ENCODE assay signal across 8 cellular contexts in the genomic region with DNA sequence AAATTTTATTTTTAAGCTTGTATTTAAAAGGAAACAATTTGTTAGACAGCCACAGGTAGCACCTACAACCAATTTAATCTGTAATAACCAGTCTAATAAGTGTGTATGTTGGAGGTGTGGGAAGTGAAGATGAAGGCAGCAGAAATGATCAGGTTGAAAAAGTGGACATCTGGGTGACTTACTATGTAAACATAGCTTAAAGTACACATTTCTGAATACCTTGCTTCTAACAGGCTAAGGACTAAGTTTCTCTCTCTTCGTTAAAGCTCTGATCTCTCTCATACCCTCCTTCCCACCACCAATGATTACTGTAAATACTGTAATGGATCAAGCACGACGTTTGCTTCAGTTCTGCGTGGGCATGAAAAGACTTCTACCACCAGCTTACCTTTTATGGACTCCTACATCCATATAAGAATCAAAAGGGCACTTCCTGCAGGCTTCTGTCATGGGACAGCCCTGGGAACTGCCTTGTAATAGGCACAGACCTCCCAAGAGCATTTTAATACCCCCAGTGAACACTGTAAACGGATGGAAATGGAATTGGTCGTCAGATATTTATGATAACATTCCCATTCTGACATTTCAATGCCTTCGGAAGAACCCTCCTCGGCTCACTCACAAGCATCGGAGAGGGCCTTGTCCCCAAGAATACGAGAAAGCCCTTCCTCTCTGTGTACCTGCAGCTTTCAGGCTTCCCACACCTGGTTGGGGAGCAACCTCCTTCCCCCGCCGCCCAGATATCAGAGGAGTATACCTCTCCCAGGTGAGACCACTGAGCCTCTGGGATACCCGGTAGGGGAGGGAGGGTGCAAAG. TPM values are rescaled to one million over a fixed set of nuclear protein-coding genes. Genes with fewer than 3 reads are reported as not detected.
A peak's percentile ranks its signal among the peaks of the same experiment; 100 is the strongest.
DNase-seq lines count a peak whose midpoint lies in the region; ATAC-seq and TF ChIP-seq lines count a peak whose summit lies in the region.

No MANE protein-coding gene starts in this region.

- H3K36me3 ChIP-seq in heart left ventricle (peaks cover 0 to 34% (median 19%) of the 10 kb centered on the region in 9 donors), OCI-LY3 (replicated peaks; ENCODE audit: low read depth, low read length) (peaks cover 7% of the 10 kb centered on the region), muscle layer of colon (ENCODE audit: insufficient read depth, low read length) (peaks cover 6% of the 10 kb centered on the region)

- ATAC-seq in heart left ventricle: no peak
- no peak for ATAC-seq in left cardiac atrium
- no peak for ATAC-seq in HG02678 (IDR thresholded peaks at IDR 0.05; ENCODE audit: unreplicated experiment)
- no peak for ATAC-seq in HG03025 (IDR thresholded peaks at IDR 0.05; ENCODE audit: low FRiP score, unreplicated experiment)

- no peaks in the 10 kb centered on the region for H3K9me3 ChIP-seq in heart left ventricle
- H3K9me3 ChIP-seq in OCI-LY3 (ENCODE audit: insufficient read depth, low read length): no peaks in the 10 kb centered on the region
- H3K9me3 ChIP-seq in muscle layer of colon (ENCODE audit: low read length): no peaks in the 10 kb centered on the region

- no peak for TF ChIP-seq CTCF in heart left ventricle (IDR thresholded peaks at IDR 0.05)
- TF ChIP-seq CTCF in OCI-LY3 (IDR thresholded peaks at IDR 0.05; ENCODE audit: low read depth, low read length): no peak

- no peaks in the 10 kb centered on the region for H4K20me1 ChIP-seq in OCI-LY3 (ENCODE audit: insufficient read depth, low read length)

- H3K79me2 ChIP-seq in OCI-LY3 (ENCODE audit: low read length): peaks cover 38% of the 10 kb centered on the region

- H3K4me2 ChIP-seq in OCI-LY3 (ENCODE audit: low read length): peak overlapping the region; percentile 99

- H3K4me1 ChIP-seq in heart left ventricle (peaks cover 0 to 25% (median 15%) of the 10 kb centered on the region in 12 donors), OCI-LY3 (ENCODE audit: low read length) (peaks cover 12% of the 10 kb centered on the region), muscle layer of colon (ENCODE audit: insufficient read depth, low read length) (peaks cover 15% of the 10 kb centered on the region)

- intact Hi-C loops in heart left ventricle (cut with DNase I) (no loop called here), left cardiac atrium (cut with DNase I) (no loop called here)

- H3K9ac ChIP-seq in OCI-LY3 (ENCODE audit: low read length) (peak overlapping the region; percentile 81), muscle layer of colon (ENCODE audit: low read length) (peak overlapping the region; percentile 96)

- H2AFZ ChIP-seq in OCI-LY3 (ENCODE audit: low read depth, low read length): peak overlapping the region; percentile 69; the same call in 1 of the 2 replicates

- no peak for TF ChIP-seq POLR2A in heart left ventricle (IDR thresholded peaks at IDR 0.05)

- H3K27ac ChIP-seq in heart left ventricle (peak overlapping the region in 11 of 12 donors; percentile 44 to 89 (median 79)), OCI-LY3 (ENCODE audit: low read length) (peak overlapping the region; percentile 75; the same call in 1 of the 2 replicates), muscle layer of colon (ENCODE audit: low read depth, low read length) (peak overlapping the region; percentile 79)

- WGBS in heart left ventricle, 4 donors: 3 to 8% (median 5%) methylated on average over 12 to 13 of the region's 13 CpGs

- H3K4me3 ChIP-seq in heart left ventricle (peak overlapping the region; percentile 61 to 98 (median 85)), OCI-LY3 (ENCODE audit: low read length) (peak overlapping the region; percentile 92), muscle layer of colon (ENCODE audit: low read depth in 1 of 2, low read length in 2 of 2) (peak overlapping the region; percentile 90 to 100)

- no peaks in the 10 kb centered on the region for H3K27me3 ChIP-seq in heart left ventricle
- H3K27me3 ChIP-seq in OCI-LY3 (ENCODE audit: low read depth, low read length): no peaks in the 10 kb centered on the region
- H3K27me3 ChIP-seq in muscle layer of colon (ENCODE audit: control insufficient read depth in 1 of 2, insufficient read depth in 2 of 2, low read length in 2 of 2): no peaks in the 10 kb centered on the region

- DNase-seq in heart left ventricle: no peak
- DNase-seq in left cardiac atrium: no peak
- DNase-seq in dermis blood vessel endothelial cell: peak; percentile 27
- no peak for DNase-seq in NCI-H1694 (lab: John Stamatoyannopoulos, UW)

RNA-seq across cellular contexts. Expression of gene CCDC43, which starts 0.7 kb away (rescaled TPM):
- 10 to 100 TPM; 19.0 to 32.9 (median 29.0) TPM for total RNA-seq in heart left ventricle
- polyA plus RNA-seq in heart left ventricle: 10 to 100 TPM; 20.9 to 21.8 TPM
- total RNA-seq in left cardiac atrium: 10 to 100 TPM; 20.3 to 23.7 TPM
- 40.2 and 45.5 TPM in 2 replicates for total RNA-seq in dermis blood vessel endothelial cell

RNA-seq across cellular contexts. Expression of gene DBF4B, which starts 19.6 kb away (rescaled TPM):
- total RNA-seq in heart left ventricle: 1 to 10 TPM; 1.4 to 5.3 (median 4.2) TPM
- 1 to 10 TPM; 3.4 to 3.8 TPM for polyA plus RNA-seq in heart left ventricle
- 1 to 10 TPM; 3.6 to 5.6 TPM for total RNA-seq in left cardiac atrium
- 2.6 and 7.7 TPM in 2 replicates for total RNA-seq in dermis blood vessel endothelial cell

RNA-seq across cellular contexts. Expression of gene MEIOC, which starts 32.6 kb away (rescaled TPM):
- not detected for total RNA-seq in heart left ventricle
- polyA plus RNA-seq in heart left ventricle: under 1 TPM in 1 of 2 donors, not detected in 1; 0.03 TPM
- under 1 TPM in 1 of 2 donors, not detected in 1; 0.10 TPM for total RNA-seq in left cardiac atrium
- total RNA-seq in dermis blood vessel endothelial cell: under 0.01 TPM in 2 replicates
